In the genomic region with DNA sequence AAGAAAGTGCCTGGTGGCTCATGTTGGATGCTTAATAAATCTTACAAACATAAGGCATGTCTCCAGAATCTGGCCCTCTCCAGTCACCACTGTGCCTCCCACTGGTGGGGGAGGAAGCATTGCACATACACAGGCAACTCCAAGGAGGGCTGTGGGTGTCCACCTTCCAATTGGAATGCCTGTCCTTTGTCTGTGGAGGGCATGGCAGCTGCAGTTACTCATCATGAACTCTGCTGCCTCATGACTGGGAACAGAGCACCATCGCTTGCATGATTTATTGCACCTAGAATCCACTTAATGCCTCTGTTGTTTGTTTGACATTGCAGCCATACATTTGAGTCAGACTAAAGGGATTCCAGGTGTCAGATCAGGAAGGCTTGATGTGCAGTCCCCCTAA, we compare ENCODE assay signal across 10 cellular contexts.
DNase-seq lines count a peak whose midpoint lies in the region; FAIRE-seq and TF ChIP-seq lines count a peak whose summit lies in the region.
"Had no signal": no experiment of that assay in that cellular context is flagged by ENCODE, and none has a peak within 500 bp of the region (broad histone marks: within the 10 kb centered on the region; RNA-seq: fewer than 3 reads in every experiment).

No MANE protein-coding gene starts in this region.

- no peak overlapping the region for H3K4me3 ChIP-seq in SJSA1
- no peak overlapping the region for H3K4me3 ChIP-seq in kidney (ENCODE audit: low read length in 2 of 2)

- TF ChIP-seq CTCF in kidney (IDR thresholded peaks at IDR 0.05; ENCODE audit: borderline replicate concordance, extremely low read depth, insufficient read depth), result no peak

- H3K36me3 ChIP-seq in SJSA1 (no peaks in the 10 kb centered on the region), kidney (ENCODE audit: control insufficient read depth in 1 of 2, insufficient read depth in 2 of 2, low read length in 2 of 2) (no peaks in the 10 kb centered on the region)

- H3K27me3 ChIP-seq in SJSA1 (replicated peaks), result no peaks in the 10 kb centered on the region

- DNase-seq in AG08396 (ENCODE audit: low spot score), result peak; percentile 38
- DNase-seq in HCEC 1CT, result peak; percentile 79
- peak; percentile 30 to 69 for DNase-seq in SJSA1 (ENCODE audit: low read depth in 1 of 2, low spot score in 2 of 2)
- peak; percentile 68 for DNase-seq in kidney glomerular epithelial cell (lab: John Stamatoyannopoulos, UW)
- DNase-seq in stimulated activated CD4-positive, alpha-beta T cell treated with anti-CD3 and anti-CD28 coated beads, Interleukin-15, amount 100 ng/mL, for 24 hours, result no peak
- no peak for DNase-seq in kidney
- DNase-seq in activated T-cell treated with anti-CD3 and anti-CD28 coated beads for 4 hours, result no peak
- no peak for DNase-seq in NCI-H2196 treated with DMSO at 0.1 percent for 48 hours (lab: John Stamatoyannopoulos, UW; ENCODE audit: unreplicated experiment)
- DNase-seq: activated CD4-positive, alpha-beta T cell treated with anti-CD3 and anti-CD28 coated beads, Interleukin-2, amount 50 U/mL, for 48 hours; CD8-positive, alpha-beta memory T cell had no signal

- H3K4me1 ChIP-seq in SJSA1 (replicated peaks) (peaks cover 16% of the 10 kb centered on the region), kidney (ENCODE audit: control insufficient read depth in 1 of 2, insufficient read depth in 1 of 2, low read depth in 1 of 2, low read length in 2 of 2) (no peaks in the 10 kb centered on the region)

- H3K27ac ChIP-seq in SJSA1 (no peak overlapping the region), kidney (ENCODE audit: low read depth in 2 of 2, low read length in 2 of 2) (no peak overlapping the region)

- no peak for FAIRE-seq in kidney (lab: Jason Lieb, UNC)

- H3K9me3 ChIP-seq in SJSA1 (replicated peaks), result no peaks in the 10 kb centered on the region
- no peaks in the 10 kb centered on the region for H3K9me3 ChIP-seq in kidney (ENCODE audit: control insufficient read depth in 1 of 2, low read length in 2 of 2)

- intact Hi-C loops in kidney (cut with DNase I), result no loop called here

- H3K9ac ChIP-seq in kidney (ENCODE audit: low read length in 2 of 2), result no peak overlapping the region

Comparison
In these comparisons a context has a peak if more than half of its experiments do, and no peak if none do; other contexts are left out.
1. DNase-seq: peak in AG08396 (single experiment), HCEC 1CT (single experiment), SJSA1 (2 of 2) and kidney glomerular epithelial cell (single experiment); none in stimulated activated CD4-positive, alpha-beta T cell treated with anti-CD3 and anti-CD28 coated beads, Interleukin-15, amount 100 ng/mL, for 24 hours (single experiment), kidney (single experiment), activated T-cell treated with anti-CD3 and anti-CD28 coated beads for 4 hours (single experiment) and NCI-H2196 treated with DMSO at 0.1 percent for 48 hours (single experiment).